Comparison of ENCODE assay signal across 1 cellular context in the genomic region with DNA sequence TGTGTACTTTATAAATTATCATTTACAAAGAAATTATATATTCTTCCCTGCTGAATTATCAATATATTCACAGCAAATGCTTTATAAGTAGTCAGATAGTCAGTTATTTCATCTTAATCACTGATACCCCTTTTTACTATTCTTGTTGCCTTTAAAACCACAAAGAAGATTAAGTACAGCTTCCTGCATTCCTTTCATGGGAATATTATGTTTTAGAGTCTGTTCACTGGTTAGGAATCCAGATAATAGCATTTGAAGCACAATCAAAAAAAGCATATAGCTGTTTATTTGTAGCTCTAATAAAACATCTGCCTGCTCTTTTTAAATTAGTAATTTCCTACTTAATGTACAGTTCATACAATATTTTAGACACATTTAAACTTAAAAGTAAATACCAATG.
TF ChIP-seq lines count a peak whose summit lies in the region.

No MANE protein-coding gene starts in this region.

TF ChIP-seq in SK-N-SH, 30 proteins besides CTCF, POLR2A, EP300 and RAD21 (continued from another document):
- TF ChIP-seq PBX3 (IDR thresholded peaks at IDR 0.05) (peak; percentile 65), MAX (IDR thresholded peaks at IDR 0.05; ENCODE audit: low read depth) (no peak), NFIC (IDR thresholded peaks at IDR 0.05; ENCODE audit: borderline replicate concordance) (peak; percentile 15; the same call in 1 of the 2 replicates), GATA2 (CRISPR knock-in tag; IDR thresholded peaks at IDR 0.05) (no peak), JUND (IDR thresholded peaks at IDR 0.05) (peak; percentile 46), TAF1 (IDR thresholded peaks at IDR 0.05; ENCODE audit: borderline replicate concordance, low read depth, low read length) (no peak), RCOR1 (IDR thresholded peaks at IDR 0.05; ENCODE audit: low read length) (no peak), POLR2AphosphoS5 (IDR thresholded peaks at IDR 0.05; ENCODE audit: low read depth, low read length) (no peak), CHD2 (IDR thresholded peaks at IDR 0.05; ENCODE audit: low read length, partially characterized antibody) (no peak), TCF12 (IDR thresholded peaks at IDR 0.05) (peak; percentile 66)
TF ChIP-seq in SK-N-SH: peak in this region for 6.
